ENCODE assay signal across 9 cellular contexts in the genomic region with DNA sequence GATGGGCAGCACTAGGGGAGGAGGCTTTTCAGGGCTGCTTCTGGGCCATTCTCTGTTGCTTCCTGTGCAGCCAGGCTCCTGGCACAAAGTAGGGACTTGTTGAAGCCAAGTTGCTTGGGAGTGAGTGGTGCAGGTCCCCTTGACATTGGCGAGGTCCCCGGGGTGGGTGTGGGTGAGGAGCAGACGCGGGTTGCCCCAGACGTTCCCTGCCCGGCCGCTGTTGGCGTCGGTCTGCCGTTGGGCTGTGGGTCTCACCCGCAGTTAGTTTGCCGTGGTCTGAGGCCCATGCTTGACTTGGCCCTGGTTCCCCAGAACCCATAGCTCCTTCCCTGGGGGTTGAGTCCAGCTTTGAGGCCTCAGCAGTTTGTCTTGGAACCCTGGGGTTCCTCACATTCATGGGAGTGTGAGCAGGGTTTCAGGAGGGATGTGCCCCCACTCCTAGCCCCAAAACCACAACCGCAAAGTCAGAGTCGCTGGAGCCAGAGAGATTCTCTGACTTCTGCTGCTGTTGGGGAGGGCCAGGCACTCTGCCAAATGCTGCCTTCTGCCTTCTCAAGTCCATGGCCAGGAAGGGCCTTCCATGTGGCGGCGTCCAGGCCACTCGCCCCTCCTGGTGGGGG.
DNase-seq lines count a peak whose midpoint lies in the region; ATAC-seq and TF ChIP-seq lines count a peak whose summit lies in the region.
"Had no signal": no experiment of that assay in that cellular context is flagged by ENCODE, and none has a peak within 500 bp of the region (broad histone marks: within the 10 kb centered on the region; RNA-seq: fewer than 3 reads in every experiment).

No MANE protein-coding gene starts in this region.

- BruUV-seq in PC-9 (replicated peaks; lab: Mats Ljungman, UMichigan): no TSS peak

- DNase-seq in HL-60 (ENCODE audit: low read depth in 1 of 2, low spot score in 1 of 2) (peak; percentile 58 to 96), activated B cell treated with CpG ODN at 0.5 μM for 24 hours (no peak), non-pigmented ciliary epithelial cell (ENCODE audit: low read depth) (peak; percentile 58), DMS53 treated with DMSO at 0.1 percent for 48 hours (lab: John Stamatoyannopoulos, UW; ENCODE audit: unreplicated experiment) (no peak), PC-9 (no peak)
- DNase-seq in effector memory CD8-positive, alpha-beta T cell: peak; percentile 25 to 39 (median 33)

- no peak overlapping the region for H3K4me3 ChIP-seq in HL-60 (replicated peaks; ENCODE audit: insufficient read depth, low read length)
- no peak overlapping the region for H3K4me3 ChIP-seq in PC-9

- peak overlapping the region; percentile 56 for H3K27ac Mint-ChIP-seq in activated B cell treated with CpG ODN at 0.5 μM for 24 hours
- peak overlapping the region; percentile 81 to 92 for H3K27ac Mint-ChIP-seq in effector memory CD8-positive, alpha-beta T cell

- no peaks in the 10 kb centered on the region for H3K36me3 Mint-ChIP-seq in activated B cell treated with CpG ODN at 0.5 μM for 24 hours (ENCODE audit: low read depth)
- H3K36me3 Mint-ChIP-seq in effector memory CD8-positive, alpha-beta T cell (ENCODE audit: insufficient read depth): peaks cover 24% of the 10 kb centered on the region

- ATAC-seq in activated B cell treated with CpG ODN at 0.5 μM for 24 hours (ENCODE audit: low read depth): peak; percentile 16
- peak; percentile 47 for ATAC-seq in effector memory CD8-positive, alpha-beta T cell (replicated peaks)
- no peak for ATAC-seq in HG02763 (IDR thresholded peaks at IDR 0.05; ENCODE audit: unreplicated experiment)
- ATAC-seq in GM18873 (IDR thresholded peaks at IDR 0.05; ENCODE audit: low FRiP score, unreplicated experiment): no peak

- no peaks in the 10 kb centered on the region for H3K36me3 ChIP-seq in PC-9 (ENCODE audit: low read depth)

- peaks cover 5% of the 10 kb centered on the region; the same call in 1 of the 2 replicates for H3K9me3 ChIP-seq in PC-9 (ENCODE audit: insufficient read depth, low read depth)

- H3K9me2 ChIP-seq in PC-9 (ENCODE audit: insufficient read depth): no peaks in the 10 kb centered on the region

- H3K27ac ChIP-seq in HL-60 (replicated peaks) (peak overlapping the region; percentile 89), PC-9 (no peak overlapping the region)

- H3K4me2 ChIP-seq in PC-9: no peak overlapping the region

- peaks cover 2% of the 10 kb centered on the region for H3K9me3 Mint-ChIP-seq in activated B cell treated with CpG ODN at 0.5 μM for 24 hours
- no peaks in the 10 kb centered on the region for H3K9me3 Mint-ChIP-seq in effector memory CD8-positive, alpha-beta T cell

- CTCF ChIA-PET in activated B cell treated with CpG ODN at 0.5 μM for 24 hours (lab: Charles Lee) (interaction anchor here (1.4 kb wide), 1 partner anchor 233 kb away, joined by 5 read pairs; no protein-coding TSS in a partner anchor), PC-9 (lab: Charles Lee) (interaction anchor here (0.6 to 1.4 kb wide), 2 partner anchors 43 to 75 kb away, joined by 3 to 4 read pairs; no protein-coding TSS in a partner anchor)

- H3K27me3 ChIP-seq in HL-60 (ENCODE audit: insufficient read depth, poor library complexity, severe bottlenecking) (no peaks in the 10 kb centered on the region), PC-9 (ENCODE audit: insufficient read depth, low read depth) (no peaks in the 10 kb centered on the region)

- peaks cover 18% of the 10 kb centered on the region; the same call in 1 of the 2 replicates for H3F3A ChIP-seq in PC-9 (ENCODE audit: insufficient read depth, low read depth)

- no peak overlapping the region for H3K4me3 Mint-ChIP-seq in activated B cell treated with CpG ODN at 0.5 μM for 24 hours
- peak overlapping the region; percentile 72 to 74 for H3K4me3 Mint-ChIP-seq in effector memory CD8-positive, alpha-beta T cell
- H3K4me3 Mint-ChIP-seq: T-helper 1 cell treated with Interleukin-12 subunit alpha and Interleukin-12 subunit beta and Interleukin-4 antibody, amounts not matched to agents 30 μg/mL and 1 μg/mL, for 36 hours had no signal

- peaks cover 7% of the 10 kb centered on the region for H4K20me1 ChIP-seq in PC-9 (ENCODE audit: insufficient read depth)

- peaks cover 51% of the 10 kb centered on the region for H3K4me1 Mint-ChIP-seq in activated B cell treated with CpG ODN at 0.5 μM for 24 hours
- peaks cover 31 to 40% of the 10 kb centered on the region in 2 donors for H3K4me1 Mint-ChIP-seq in effector memory CD8-positive, alpha-beta T cell (ENCODE audit: low read depth in 2 of 2)

- POLR2A ChIA-PET in activated B cell treated with CpG ODN at 0.5 μM for 24 hours (lab: Charles Lee) (interaction anchor here (1.3 to 2.1 kb wide), 3 partner anchors 12 to 21 kb away, joined by 3 to 8 read pairs (median 7); no protein-coding TSS in a partner anchor), PC-9 (lab: Charles Lee; ENCODE audit: unreplicated experiment) (no interaction called here)

- H3K79me2 ChIP-seq in PC-9 (ENCODE audit: low read depth): peaks cover 57% of the 10 kb centered on the region

- H3K27me3 Mint-ChIP-seq in activated B cell treated with CpG ODN at 0.5 μM for 24 hours: no peaks in the 10 kb centered on the region
- H3K27me3 Mint-ChIP-seq in effector memory CD8-positive, alpha-beta T cell: no peaks in the 10 kb centered on the region

- peaks cover 45% of the 10 kb centered on the region for H3K4me1 ChIP-seq in PC-9 (replicated peaks; ENCODE audit: insufficient read depth)

- TF ChIP-seq CTCF in HL-60 (IDR thresholded peaks at IDR 0.05; ENCODE audit: insufficient read depth, low read length) (no peak), activated B cell treated with CpG ODN at 0.5 μM for 24 hours (IDR thresholded peaks at IDR 0.05) (no peak), PC-9 (conservative IDR thresholded peaks at IDR 0.05) (no peak)

- H2AFZ ChIP-seq in PC-9: no peak overlapping the region

- intact Hi-C loops in activated B cell treated with CpG ODN at 0.5 μM for 24 hours (cut with micrococcal nuclease) (loop anchor here (1.0 kb wide), 1 partner anchor 7 kb away; no protein-coding TSS in a partner anchor), PC-9 (cut with micrococcal nuclease; ENCODE audit: unreplicated experiment) (no loop called here)

Comparison
In these comparisons a context has a peak if more than half of its experiments do, and no peak if none do; other contexts are left out.
1. DNase-seq: peak in HL-60 (2 of 2), effector memory CD8-positive, alpha-beta T cell (3 of 3) and non-pigmented ciliary epithelial cell (single experiment); none in activated B cell treated with CpG ODN at 0.5 μM for 24 hours (single experiment), DMS53 treated with DMSO at 0.1 percent for 48 hours (single experiment) and PC-9 (0 of 2).
2. ATAC-seq: peak in activated B cell treated with CpG ODN at 0.5 μM for 24 hours (single experiment) and effector memory CD8-positive, alpha-beta T cell (single experiment); none in HG02763 (single experiment) and GM18873 (single experiment).